ENCODE assay signal across 22 cellular contexts in genomic region chr20:50223321-50223995, GRCh38. TPM values are rescaled to one million over a fixed set of nuclear protein-coding genes. Genes with fewer than 3 reads are reported as not detected.
A peak's percentile ranks its signal among the peaks of the same experiment; 100 is the strongest.
DNase-seq lines count a peak whose midpoint lies in the region; ATAC-seq, FAIRE-seq and TF ChIP-seq lines count a peak whose summit lies in the region.
"Had no signal": no experiment of that assay in that cellular context is flagged by ENCODE, and none has a peak within 500 bp of the region (broad histone marks: within the 10 kb centered on the region; RNA-seq: fewer than 3 reads in every experiment).

No MANE protein-coding gene starts in this region.

- TF ChIP-seq EP300 in esophagus muscularis mucosa (IDR thresholded peaks at IDR 0.05): no peak
- no peak for TF ChIP-seq EP300 in ovary (IDR thresholded peaks at IDR 0.05)
- TF ChIP-seq EP300 in transverse colon (IDR thresholded peaks at IDR 0.05; ENCODE audit: low read depth): no peak

- intact Hi-C loops in esophagus muscularis mucosa (cut with DNase I) (no loop called here), ovary (cut with DNase I) (loop anchor here in 1 of 4 donors (5.0 kb wide), 1 partner anchor 84 kb away; no protein-coding TSS in a partner anchor), transverse colon (cut with DNase I; ENCODE audit: low total_unique reads) (no loop called here), sciatic nerve (cut with DNase I) (no loop called here)

- TF ChIP-seq CTCF in esophagus muscularis mucosa (IDR thresholded peaks at IDR 0.05) (no peak), ovary (IDR thresholded peaks at IDR 0.05) (no peak), transverse colon (IDR thresholded peaks at IDR 0.05) (no peak)

- H3K9me3 ChIP-seq in esophagus muscularis mucosa (peaks cover 0 to 5% (median 2%) of the 10 kb centered on the region in 4 donors), ovary (no peaks in the 10 kb centered on the region), transverse colon (no peaks in the 10 kb centered on the region)
- H3K9me3 ChIP-seq: right lobe of liver had no signal

- TF ChIP-seq POLR2A in esophagus muscularis mucosa (IDR thresholded peaks at IDR 0.05; ENCODE audit: low read depth) (no peak), ovary (IDR thresholded peaks at IDR 0.05) (no peak), transverse colon (IDR thresholded peaks at IDR 0.05) (no peak)

- peak overlapping the region; percentile 81 to 88 (median 84) for H3K27ac ChIP-seq in esophagus muscularis mucosa (replicated peaks in 1 of 4)
- peak overlapping the region; percentile 83 to 84 for H3K27ac ChIP-seq in ovary
- peak overlapping the region; percentile 48 to 68 (median 57) for H3K27ac ChIP-seq in transverse colon
- H3K27ac ChIP-seq: neural progenitor cell, right lobe of liver had no signal

- 87% methylated on average over 17 of the region's 20 CpGs for WGBS in esophagus muscularis mucosa
- 92 to 95% (median 92%) methylated on average over 20 of the region's 20 CpGs for WGBS in ovary, 3 donors
- 85 to 87% methylated on average over 4 to 20 of the region's 20 CpGs for WGBS in transverse colon (ENCODE audit: low coverage in 1 of 2), 2 donors

- H3K4me3 ChIP-seq in esophagus muscularis mucosa (no peak overlapping the region), ovary (no peak overlapping the region), transverse colon (no peak overlapping the region)
- H3K4me3 ChIP-seq: neural progenitor cell, right lobe of liver had no signal

- peaks cover 26 to 47% (median 34%) of the 10 kb centered on the region in 4 donors for H3K4me1 ChIP-seq in esophagus muscularis mucosa
- peaks cover 11% of the 10 kb centered on the region for H3K4me1 ChIP-seq in ovary (ENCODE audit: insufficient read depth)
- H3K4me1 ChIP-seq in transverse colon: peaks cover 0 to 6% (median 4%) of the 10 kb centered on the region in 4 donors
- H3K4me1 ChIP-seq: neural progenitor cell had no signal

- H3K27me3 ChIP-seq in esophagus muscularis mucosa: no peaks in the 10 kb centered on the region
- H3K27me3 ChIP-seq in ovary: no peaks in the 10 kb centered on the region
- H3K27me3 ChIP-seq in transverse colon: no peaks in the 10 kb centered on the region
- H3K27me3 ChIP-seq: neural progenitor cell, right lobe of liver had no signal

- in situ Hi-C loops in transverse colon (cut with MboI; ENCODE audit: low pct_ligation_motif_present in 1 of 4, low pct_unique_long_range_greater_than_20kb in 1 of 4, low sequenced_read_pairs in 3 of 4): loop anchor here in 1 of 4 donors (25.0 kb wide), 1 partner anchor 114 kb away; no protein-coding TSS in a partner anchor

- FAIRE-seq in HTR-8/SVneo (lab: Jason Lieb, UNC): peak; percentile 71
- FAIRE-seq: endothelial cell of umbilical vein had no signal

- ATAC-seq in HG03571 (IDR thresholded peaks at IDR 0.05; ENCODE audit: unreplicated experiment) (no peak), HG02852 (IDR thresholded peaks at IDR 0.05; ENCODE audit: unreplicated experiment) (no peak), sciatic nerve (no peak)
- ATAC-seq: right lobe of liver had no signal

- no peaks in the 10 kb centered on the region for H3K36me3 ChIP-seq in esophagus muscularis mucosa
- H3K36me3 ChIP-seq in ovary: no peaks in the 10 kb centered on the region
- no peaks in the 10 kb centered on the region for H3K36me3 ChIP-seq in transverse colon
- H3K36me3 ChIP-seq: neural progenitor cell, right lobe of liver had no signal

- DNase-seq in HTR-8/SVneo (ENCODE audit: insufficient read length, low spot score): no peak
- DNase-seq in esophagus muscularis mucosa (ENCODE audit: extremely low spot score): no peak
- no peak for DNase-seq in ovary
- no peak for DNase-seq in transverse colon
- DNase-seq in COR-L47 (lab: John Stamatoyannopoulos, UW): no peak
- no peak for DNase-seq in sciatic nerve (ENCODE audit: low spot score)
- DNase-seq: activated CD8-positive, alpha-beta memory T cell treated with anti-CD3 and anti-CD28 coated beads for 24 hours; amygdala; cerebellar nuclear complex; DMS 273 treated with DMSO at 0.1 percent for 48 hours; glutamatergic neuron; H7; immature natural killer cell; mesendoderm; NCI-H1694; NCI-H345; SHP77 had no signal

RNA-seq across cellular contexts. Expression of gene CEBPB, which starts 32.8 kb away (rescaled TPM):
- total RNA-seq in esophagus muscularis mucosa: 100 to 1,000 TPM; 105 to 195 (median 144) TPM
- total RNA-seq in ovary: 100 to 1,000 TPM in 5 of 7 donors, 10 to 100 TPM in 2; 84.1 to 296 (median 153) TPM
- 10 to 100 TPM; 15.7 to 19.2 TPM for polyA plus RNA-seq in ovary
- total RNA-seq in transverse colon: 10 to 100 TPM; 26.1 to 78.9 (median 57.1) TPM
- 113 TPM for total RNA-seq in sciatic nerve
